In genomic region chr21:27550258-27550657, GRCh38 we compare ENCODE assay signal across 25 cellular contexts.
"Had no signal": no experiment of that assay in that cellular context is flagged by ENCODE, and none has a peak within 500 bp of the region (broad histone marks: within the 10 kb centered on the region; RNA-seq: fewer than 3 reads in every experiment).

No MANE protein-coding gene starts in this region.

- H3K27ac ChIP-seq: ascending aorta, brain microvascular endothelial cell, neutrophil, sigmoid colon, vagina had no signal

- H3K4me1 ChIP-seq: ascending aorta, vagina had no signal

- H3K9me3 ChIP-seq: ascending aorta, neutrophil had no signal

- H3K4me3 ChIP-seq: ascending aorta, sigmoid colon, vagina had no signal

- H3K27me3 ChIP-seq: ascending aorta, brain microvascular endothelial cell, neutrophil, sigmoid colon, vagina had no signal

- H3K36me3 ChIP-seq: ascending aorta, brain microvascular endothelial cell, neutrophil, sigmoid colon, vagina had no signal

- ATAC-seq: activated CD4-positive, alpha-beta T cell treated with anti-CD3 and anti-CD28 coated beads for 36 hours; activated CD8-positive, alpha-beta memory T cell treated with anti-CD3 and anti-CD28 coated beads, Interleukin-2, amount 10 ng/mL, durations not matched to agents 7 days and 5 days; activated CD8-positive, alpha-beta T cell treated with anti-CD3 and anti-CD28 coated beads, Interleukin-2, amount 10 ng/mL, durations not matched to agents 7 days and 5 days; activated T-cell treated with anti-CD3 and anti-CD28 coated beads, Interleukin-2, amount 50 U/mL, for 72 hours; effector memory CD8-positive, alpha-beta T cell; stimulated activated effector memory CD8-positive, alpha-beta T cell treated with anti-CD3 and anti-CD28 coated beads, Interleukin-12 subunit alpha, Interleukin-12 subunit beta, amount 100 ng/mL, for 72 hours; stimulated activated naive CD8-positive, alpha-beta T cell treated with anti-CD3 and anti-CD28 coated beads, Interleukin-15, amount 100 ng/mL, for 72 hours had no signal

- DNase-seq: activated CD4-positive, alpha-beta T cell treated with anti-CD3 and anti-CD28 coated beads for 36 hours; activated CD4-positive, CD25-positive, alpha-beta regulatory T cell; activated CD8-positive, alpha-beta memory T cell treated with anti-CD3 and anti-CD28 coated beads, Interleukin-2, amount 10 ng/mL, durations not matched to agents 7 days and 5 days; activated CD8-positive, alpha-beta T cell treated with anti-CD3 and anti-CD28 coated beads, Interleukin-2, amount 10 ng/mL, durations not matched to agents 7 days and 5 days; activated effector memory CD4-positive, alpha-beta T cell treated with Interleukin-2 at 50 U/mL for 16 hours; activated naive CD4-positive, alpha-beta T cell treated with anti-CD3 and anti-CD28 coated beads for 36 hours; activated naive CD8-positive, alpha-beta T cell treated with anti-CD3 and anti-CD28 coated beads for 36 hours; activated T-cell treated with anti-CD3 and anti-CD28 coated beads, Interleukin-2, amount 50 U/mL, for 72 hours; brain microvascular endothelial cell; caudate nucleus; cortex of kidney; effector memory CD8-positive, alpha-beta T cell; erythroblast; foreskin melanocyte; naive B cell; nephron progenitor cell; sigmoid colon; small intestine; stimulated activated CD4-positive, alpha-beta T cell treated with anti-CD3 and anti-CD28 coated beads, Interleukin-4, amount 100 ng/mL, for 24 hours; stimulated activated naive CD8-positive, alpha-beta T cell treated with anti-CD3 and anti-CD28 coated beads, Interleukin-15, amount 100 ng/mL, for 72 hours; substantia nigra had no signal
